In genomic region chr11:73322111-73322985, GRCh38 we compare ENCODE assay signal across 1 cellular context.
TF ChIP-seq lines count a peak whose summit lies in the region.

No MANE protein-coding gene starts in this region.

TF ChIP-seq in SK-N-SH treated with all-trans-retinoic acid at 6 μM for 48 hours, 23 proteins besides CTCF, POLR2A, EP300 and RAD21 (continued from another document):
- TF ChIP-seq, protein P1, sequence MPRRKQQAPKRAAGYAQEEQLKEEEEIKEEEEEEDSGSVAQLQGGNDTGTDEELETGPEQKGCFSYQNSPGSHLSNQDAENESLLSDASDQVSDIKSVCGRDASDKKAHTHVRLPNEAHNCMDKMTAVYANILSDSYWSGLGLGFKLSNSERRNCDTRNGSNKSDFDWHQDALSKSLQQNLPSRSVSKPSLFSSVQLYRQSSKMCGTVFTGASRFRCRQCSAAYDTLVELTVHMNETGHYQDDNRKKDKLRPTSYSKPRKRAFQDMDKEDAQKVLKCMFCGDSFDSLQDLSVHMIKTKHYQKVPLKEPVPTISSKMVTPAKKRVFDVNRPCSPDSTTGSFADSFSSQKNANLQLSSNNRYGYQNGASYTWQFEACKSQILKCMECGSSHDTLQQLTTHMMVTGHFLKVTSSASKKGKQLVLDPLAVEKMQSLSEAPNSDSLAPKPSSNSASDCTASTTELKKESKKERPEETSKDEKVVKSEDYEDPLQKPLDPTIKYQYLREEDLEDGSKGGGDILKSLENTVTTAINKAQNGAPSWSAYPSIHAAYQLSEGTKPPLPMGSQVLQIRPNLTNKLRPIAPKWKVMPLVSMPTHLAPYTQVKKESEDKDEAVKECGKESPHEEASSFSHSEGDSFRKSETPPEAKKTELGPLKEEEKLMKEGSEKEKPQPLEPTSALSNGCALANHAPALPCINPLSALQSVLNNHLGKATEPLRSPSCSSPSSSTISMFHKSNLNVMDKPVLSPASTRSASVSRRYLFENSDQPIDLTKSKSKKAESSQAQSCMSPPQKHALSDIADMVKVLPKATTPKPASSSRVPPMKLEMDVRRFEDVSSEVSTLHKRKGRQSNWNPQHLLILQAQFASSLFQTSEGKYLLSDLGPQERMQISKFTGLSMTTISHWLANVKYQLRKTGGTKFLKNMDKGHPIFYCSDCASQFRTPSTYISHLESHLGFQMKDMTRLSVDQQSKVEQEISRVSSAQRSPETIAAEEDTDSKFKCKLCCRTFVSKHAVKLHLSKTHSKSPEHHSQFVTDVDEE (CRISPR knock-in tag; IDR thresholded peaks at IDR 0.05), result no peak
- TF ChIP-seq POU6F1 (CRISPR knock-in tag; IDR thresholded peaks at IDR 0.05; ENCODE audit: borderline replicate concordance, low read depth), result no peak
